14 cellular contexts compared by ENCODE assay signal in genomic region chr13:67221630-67222226, GRCh38. TPM values are rescaled to one million over a fixed set of nuclear protein-coding genes. Genes with fewer than 3 reads are reported as not detected.
DNase-seq lines count a peak whose midpoint lies in the region; ATAC-seq lines count a peak whose summit lies in the region.
"Had no signal": no experiment of that assay in that cellular context is flagged by ENCODE, and none has a peak within 500 bp of the region (broad histone marks: within the 10 kb centered on the region; RNA-seq: fewer than 3 reads in every experiment).

No MANE protein-coding gene starts in this region.

- no peak overlapping the region for H3K9ac ChIP-seq in adipocyte (ENCODE audit: low read length)
- no peak overlapping the region for H3K9ac ChIP-seq in stomach smooth muscle (ENCODE audit: low read length in 2 of 2)
- H3K9ac ChIP-seq: parathyroid adenoma had no signal

- no peaks in the 10 kb centered on the region for H3K9me3 Mint-ChIP-seq in activated naive CD8-positive, alpha-beta T cell treated with anti-CD3 and anti-CD28 coated beads, Interleukin-2, amount 10 ng/mL, durations not matched to agents 7 days and 5 days
- no peaks in the 10 kb centered on the region for H3K9me3 Mint-ChIP-seq in activated naive CD8-positive, alpha-beta T cell treated with anti-CD3 and anti-CD28 coated beads for 36 hours

- H3K4me1 ChIP-seq in adipocyte (ENCODE audit: control insufficient read depth, insufficient read depth, low read length) (peaks cover 25% of the 10 kb centered on the region), stomach smooth muscle (ENCODE audit: control insufficient read depth, insufficient read depth, low read length) (no peaks in the 10 kb centered on the region)
- H3K4me1 ChIP-seq: parathyroid adenoma had no signal

- no peak overlapping the region for H3K27ac ChIP-seq in stomach smooth muscle (ENCODE audit: low read length)
- H3K27ac ChIP-seq: cardiac muscle cell, left lung, parathyroid adenoma had no signal

- no peak overlapping the region for H3K27ac Mint-ChIP-seq in activated naive CD8-positive, alpha-beta T cell treated with anti-CD3 and anti-CD28 coated beads, Interleukin-2, amount 10 ng/mL, durations not matched to agents 7 days and 5 days
- H3K27ac Mint-ChIP-seq in activated naive CD8-positive, alpha-beta T cell treated with anti-CD3 and anti-CD28 coated beads for 36 hours = no peak overlapping the region

- H3K4me3 Mint-ChIP-seq in activated naive CD8-positive, alpha-beta T cell treated with anti-CD3 and anti-CD28 coated beads, Interleukin-2, amount 10 ng/mL, durations not matched to agents 7 days and 5 days = peak overlapping the region; percentile 16
- no peak overlapping the region for H3K4me3 Mint-ChIP-seq in activated naive CD8-positive, alpha-beta T cell treated with anti-CD3 and anti-CD28 coated beads for 36 hours

- H3K36me3 ChIP-seq in adipocyte (ENCODE audit: control insufficient read depth, insufficient read depth, low read length, severe bottlenecking) (no peaks in the 10 kb centered on the region), stomach smooth muscle (ENCODE audit: control insufficient read depth in 2 of 2, insufficient read depth in 2 of 2, low read length in 2 of 2) (no peaks in the 10 kb centered on the region)
- H3K36me3 ChIP-seq: cardiac muscle cell, left lung had no signal

- DNase-seq in activated naive CD8-positive, alpha-beta T cell treated with anti-CD3 and anti-CD28 coated beads, Interleukin-2, amount 10 ng/mL, durations not matched to agents 7 days and 5 days = no peak
- no peak for DNase-seq in activated naive CD8-positive, alpha-beta T cell treated with anti-CD3 and anti-CD28 coated beads for 36 hours
- no peak for DNase-seq in adipocyte (ENCODE audit: low read depth)
- DNase-seq in HPDE6-E6E7 (ENCODE audit: extremely low spot score) = no peak
- no peak for DNase-seq in activated gamma-delta T cell (lab: John Stamatoyannopoulos, UW)
- DNase-seq in left lobe of liver (ENCODE audit: low spot score) = no peak
- DNase-seq: left lung; NCI-H526; stimulated activated CD4-positive, alpha-beta T cell treated with anti-CD3 and anti-CD28 coated beads, Interleukin-4, amount 100 ng/mL, for 24 hours; T-helper 2 cell had no signal

- H3K4me3 ChIP-seq in adipocyte (ENCODE audit: low read length) = peak overlapping the region; percentile 14
- H3K4me3 ChIP-seq in stomach smooth muscle (ENCODE audit: low read length in 2 of 2) = peak overlapping the region; percentile 17 to 23
- H3K4me3 ChIP-seq: cardiac muscle cell, left lung had no signal

- H3K9me3 ChIP-seq in adipocyte (ENCODE audit: control insufficient read depth, low read length) (no peaks in the 10 kb centered on the region), stomach smooth muscle (ENCODE audit: control insufficient read depth in 2 of 2, low read length in 2 of 2) (no peaks in the 10 kb centered on the region)
- H3K9me3 ChIP-seq: left lung had no signal

- ATAC-seq in activated naive CD8-positive, alpha-beta T cell treated with anti-CD3 and anti-CD28 coated beads, Interleukin-2, amount 10 ng/mL, durations not matched to agents 7 days and 5 days (ENCODE audit: low read depth) = no peak
- ATAC-seq in HG03066 (IDR thresholded peaks at IDR 0.05; ENCODE audit: low read depth, unreplicated experiment) (peak; percentile 50), left lobe of liver (no peak)
- ATAC-seq: left lung had no signal

- H3K4me1 Mint-ChIP-seq in activated naive CD8-positive, alpha-beta T cell treated with anti-CD3 and anti-CD28 coated beads, Interleukin-2, amount 10 ng/mL, durations not matched to agents 7 days and 5 days = peaks cover 5% of the 10 kb centered on the region
- H3K4me1 Mint-ChIP-seq in activated naive CD8-positive, alpha-beta T cell treated with anti-CD3 and anti-CD28 coated beads for 36 hours = peaks cover 9% of the 10 kb centered on the region

- H3K27me3 Mint-ChIP-seq in activated naive CD8-positive, alpha-beta T cell treated with anti-CD3 and anti-CD28 coated beads, Interleukin-2, amount 10 ng/mL, durations not matched to agents 7 days and 5 days = peaks cover 2% of the 10 kb centered on the region
- H3K27me3 Mint-ChIP-seq in activated naive CD8-positive, alpha-beta T cell treated with anti-CD3 and anti-CD28 coated beads for 36 hours = no peaks in the 10 kb centered on the region

- POLR2A ChIA-PET in activated naive CD8-positive, alpha-beta T cell treated with anti-CD3 and anti-CD28 coated beads, Interleukin-2, amount 10 ng/mL, durations not matched to agents 7 days and 5 days (lab: Charles Lee) = no interaction called here

- H3K27me3 ChIP-seq in adipocyte (replicated peaks; ENCODE audit: control insufficient read depth, insufficient read depth, low read length) (no peaks in the 10 kb centered on the region), stomach smooth muscle (ENCODE audit: control insufficient read depth in 1 of 2, insufficient read depth in 2 of 2, low read length in 2 of 2) (no peaks in the 10 kb centered on the region)
- H3K27me3 ChIP-seq: cardiac muscle cell, left lung had no signal

- no peaks in the 10 kb centered on the region for H3K36me3 Mint-ChIP-seq in activated naive CD8-positive, alpha-beta T cell treated with anti-CD3 and anti-CD28 coated beads, Interleukin-2, amount 10 ng/mL, durations not matched to agents 7 days and 5 days
- no peaks in the 10 kb centered on the region for H3K36me3 Mint-ChIP-seq in activated naive CD8-positive, alpha-beta T cell treated with anti-CD3 and anti-CD28 coated beads for 36 hours

RNA-seq across cellular contexts. Expression of gene PCDH9, which starts 8.4 kb away (rescaled TPM):
- total RNA-seq in activated naive CD8-positive, alpha-beta T cell treated with anti-CD3 and anti-CD28 coated beads, Interleukin-2, amount 10 ng/mL, durations not matched to agents 7 days and 5 days = under 1 TPM; 0.14 to 0.17 TPM
- under 1 TPM; 0.20 to 0.23 TPM for total RNA-seq in activated naive CD8-positive, alpha-beta T cell treated with anti-CD3 and anti-CD28 coated beads for 36 hours
- total RNA-seq in left lobe of liver = 2.4 TPM
